1 cellular context compared by ENCODE assay signal in genomic region chr4:41164405-41164804, GRCh38.
TF ChIP-seq lines count a peak whose summit lies in the region.

No MANE protein-coding gene starts in this region.

TF ChIP-seq in HepG2, 621 proteins besides CTCF, POLR2A, EP300 and RAD21 (continued from another document and continues in another):
- TF ChIP-seq ISL2 (CRISPR knock-in tag; IDR thresholded peaks at IDR 0.05) = peak; percentile 85
- no peak for TF ChIP-seq ZNF235 (CRISPR knock-in tag; IDR thresholded peaks at IDR 0.05; ENCODE audit: borderline replicate concordance)
- TF ChIP-seq HDAC6 (IDR thresholded peaks at IDR 0.05; ENCODE audit: low read depth, low read length) = no peak
- TF ChIP-seq TCF7L2 (IDR thresholded peaks at IDR 0.05; ENCODE audit: low read depth, low read length) = peak; percentile 87
- TF ChIP-seq AHDC1 (CRISPR knock-in tag; IDR thresholded peaks at IDR 0.05; ENCODE audit: borderline replicate concordance) = peak; percentile 27; the same call in 1 of the 2 replicates
- TF ChIP-seq NR2F6 (IDR thresholded peaks at IDR 0.05) = peak; percentile 34
- TF ChIP-seq NR2F6 (CRISPR knock-in tag; IDR thresholded peaks at IDR 0.05) = no peak
- TF ChIP-seq SOX5 (CRISPR knock-in tag; IDR thresholded peaks at IDR 0.05; ENCODE audit: borderline replicate concordance) = peak; percentile 92
- TF ChIP-seq ZNF251 (CRISPR knock-in tag; IDR thresholded peaks at IDR 0.05) = no peak
- TF ChIP-seq ATM (IDR thresholded peaks at IDR 0.05; ENCODE audit: borderline replicate concordance) = no peak
- peak; percentile 60; the same call in 1 of the 2 replicates for TF ChIP-seq ARID3A (IDR thresholded peaks at IDR 0.05; ENCODE audit: low read depth, low read length)
- peak; percentile 72; the same call in 1 of the 2 replicates for TF ChIP-seq FOXP4 (CRISPR knock-in tag; IDR thresholded peaks at IDR 0.05)
- TF ChIP-seq ZFYVE20 (CRISPR knock-in tag; IDR thresholded peaks at IDR 0.05; ENCODE audit: borderline replicate concordance, low read depth) = no peak
- TF ChIP-seq TCF7 (IDR thresholded peaks at IDR 0.05; ENCODE audit: low read depth) = peak; percentile 90
- TF ChIP-seq HCFC1 (IDR thresholded peaks at IDR 0.05; ENCODE audit: low read depth, low read length) = no peak
- no peak for TF ChIP-seq ZFX (CRISPR knock-in tag; IDR thresholded peaks at IDR 0.05; ENCODE audit: low read depth)
- TF ChIP-seq WIZ (CRISPR knock-in tag; IDR thresholded peaks at IDR 0.05) = no peak
- no peak for TF ChIP-seq ZNF563 (CRISPR knock-in tag; IDR thresholded peaks at IDR 0.05)
- no peak for TF ChIP-seq NFATC3 (CRISPR knock-in tag; IDR thresholded peaks at IDR 0.05)
- TF ChIP-seq ZNF580 (CRISPR knock-in tag; IDR thresholded peaks at IDR 0.05; ENCODE audit: borderline replicate concordance, low read depth) = no peak
- TF ChIP-seq HMG20B (CRISPR knock-in tag; conservative IDR thresholded peaks at IDR 0.05) = no peak
- TF ChIP-seq GATA4 (IDR thresholded peaks at IDR 0.05; ENCODE audit: borderline replicate concordance, low read depth) = peak; percentile 81
- peak; percentile 43 for TF ChIP-seq CEBPG (CRISPR knock-in tag; IDR thresholded peaks at IDR 0.05)
- TF ChIP-seq CREM (IDR thresholded peaks at IDR 0.05) = peak; percentile 80
- no peak for TF ChIP-seq CREM (CRISPR knock-in tag; IDR thresholded peaks at IDR 0.05)
- no peak for TF ChIP-seq DBP (CRISPR knock-in tag; IDR thresholded peaks at IDR 0.05; ENCODE audit: not compliant biosample characterization)
- TF ChIP-seq HNRNPL (IDR thresholded peaks at IDR 0.05; ENCODE audit: low read depth, low read length) = no peak
- 0 out of 2 replicates have a peak, but pooled peaks have one; percentile 12 for TF ChIP-seq RXRB (CRISPR knock-in tag; IDR thresholded peaks at IDR 0.05; ENCODE audit: borderline replicate concordance)
- TF ChIP-seq MIXL1 (CRISPR knock-in tag; IDR thresholded peaks at IDR 0.05) = peak; percentile 23; the same call in 1 of the 2 replicates
- no peak for TF ChIP-seq ZNF451 (CRISPR knock-in tag; IDR thresholded peaks at IDR 0.05)
- no peak for TF ChIP-seq ZNF576 (CRISPR knock-in tag; IDR thresholded peaks at IDR 0.05)
- TF ChIP-seq NFIC (IDR thresholded peaks at IDR 0.05; ENCODE audit: low read length) = peak; percentile 67; the same call in 1 of the 2 replicates
- TF ChIP-seq ZSCAN5A (CRISPR knock-in tag; IDR thresholded peaks at IDR 0.05; ENCODE audit: borderline replicate concordance) = no peak
- no peak for TF ChIP-seq SOX6 (IDR thresholded peaks at IDR 0.05)
- TF ChIP-seq SOX6 (CRISPR knock-in tag; IDR thresholded peaks at IDR 0.05) = peak; percentile 86
- peak; percentile 41 for TF ChIP-seq BCL6 (CRISPR knock-in tag; IDR thresholded peaks at IDR 0.05)
- TF ChIP-seq FOXO4 (CRISPR knock-in tag; conservative IDR thresholded peaks at IDR 0.05) = no peak
- TF ChIP-seq ASH2L (IDR thresholded peaks at IDR 0.05; ENCODE audit: insufficient read length, low read depth, low read length) = peak; percentile 38
- TF ChIP-seq SKIL (CRISPR knock-in tag; IDR thresholded peaks at IDR 0.05; ENCODE audit: borderline replicate concordance) = 0 out of 2 replicates have a peak, but pooled peaks have one; percentile 25
- no peak for TF ChIP-seq THAP7 (CRISPR knock-in tag; IDR thresholded peaks at IDR 0.05)
- TF ChIP-seq NCOA2 (CRISPR knock-in tag; IDR thresholded peaks at IDR 0.05) = peak; percentile 58; the same call in 1 of the 2 replicates
- TF ChIP-seq SOX13 (IDR thresholded peaks at IDR 0.05) = 0 out of 2 replicates have a peak, but pooled peaks have one; percentile 42
- TF ChIP-seq SOX13 (CRISPR knock-in tag; conservative IDR thresholded peaks at IDR 0.05 in 1 of 2, IDR thresholded peaks at IDR 0.05 in 1 of 2) = peak in 1 of 2 experiments; percentile 90; a peak in 2 of 4 replicates
- TF ChIP-seq FOXP1 (IDR thresholded peaks at IDR 0.05) = no peak
- TF ChIP-seq FOXP1 (CRISPR knock-in tag; IDR thresholded peaks at IDR 0.05) = peak; percentile 48; the same call in 1 of the 2 replicates
